Comparison of ENCODE assay signal across 2 cellular contexts in genomic region chr19:38291855-38292254, GRCh38.
TF ChIP-seq lines count a peak whose summit lies in the region.

No MANE protein-coding gene starts in this region.

TF ChIP-seq in IMR-90, 13 proteins besides CTCF, POLR2A, EP300 and RAD21:
- no peak for TF ChIP-seq RFX5 (IDR thresholded peaks at IDR 0.05; ENCODE audit: low read depth, low read length)
- no peak for TF ChIP-seq SMC3 (IDR thresholded peaks at IDR 0.05; ENCODE audit: low read depth, low read length)
- TF ChIP-seq BHLHE40 (IDR thresholded peaks at IDR 0.05; ENCODE audit: low read depth, low read length): no peak
- TF ChIP-seq FOS (IDR thresholded peaks at IDR 0.05; ENCODE audit: low read depth, low read length): no peak

TF ChIP-seq in K562, 482 proteins besides CTCF, POLR2A, EP300 and RAD21:
- TF ChIP-seq, protein P1, sequence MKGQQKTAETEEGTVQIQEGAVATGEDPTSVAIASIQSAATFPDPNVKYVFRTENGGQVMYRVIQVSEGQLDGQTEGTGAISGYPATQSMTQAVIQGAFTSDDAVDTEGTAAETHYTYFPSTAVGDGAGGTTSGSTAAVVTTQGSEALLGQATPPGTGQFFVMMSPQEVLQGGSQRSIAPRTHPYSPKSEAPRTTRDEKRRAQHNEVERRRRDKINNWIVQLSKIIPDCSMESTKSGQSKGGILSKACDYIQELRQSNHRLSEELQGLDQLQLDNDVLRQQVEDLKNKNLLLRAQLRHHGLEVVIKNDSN (CRISPR knock-in tag; IDR thresholded peaks at IDR 0.05): no peak
- TF ChIP-seq HIVEP1 (CRISPR knock-in tag; IDR thresholded peaks at IDR 0.05) (no peak), U2AF2 (optimal IDR thresholded peaks at IDR 0.05; ENCODE audit: low read depth, low read length) (no peak), MCM7 (IDR thresholded peaks at IDR 0.05) (no peak), CBX3 (IDR thresholded peaks at IDR 0.05; ENCODE audit: borderline replicate concordance in 1 of 2, low read length in 2 of 2) (no peak), ZNF408 (CRISPR knock-in tag; IDR thresholded peaks at IDR 0.05; ENCODE audit: low read depth) (no peak), TSC22D4 (tag; IDR thresholded peaks at IDR 0.05) (no peak), E2F6 (IDR thresholded peaks at IDR 0.05; ENCODE audit: borderline replicate concordance in 1 of 2, extremely low read depth in 1 of 2, insufficient read depth in 1 of 2, insufficient read length in 1 of 2, low read depth in 1 of 2, low read length in 1 of 2, poor library complexity in 1 of 2, severe bottlenecking in 1 of 2) (no peak), SETDB1 (IDR thresholded peaks at IDR 0.05; ENCODE audit: low read length) (no peak)
- TF ChIP-seq, protein P2, sequence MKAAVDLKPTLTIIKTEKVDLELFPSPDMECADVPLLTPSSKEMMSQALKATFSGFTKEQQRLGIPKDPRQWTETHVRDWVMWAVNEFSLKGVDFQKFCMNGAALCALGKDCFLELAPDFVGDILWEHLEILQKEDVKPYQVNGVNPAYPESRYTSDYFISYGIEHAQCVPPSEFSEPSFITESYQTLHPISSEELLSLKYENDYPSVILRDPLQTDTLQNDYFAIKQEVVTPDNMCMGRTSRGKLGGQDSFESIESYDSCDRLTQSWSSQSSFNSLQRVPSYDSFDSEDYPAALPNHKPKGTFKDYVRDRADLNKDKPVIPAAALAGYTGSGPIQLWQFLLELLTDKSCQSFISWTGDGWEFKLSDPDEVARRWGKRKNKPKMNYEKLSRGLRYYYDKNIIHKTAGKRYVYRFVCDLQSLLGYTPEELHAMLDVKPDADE (conservative IDR thresholded peaks at IDR 0.05; ENCODE audit: control insufficient read depth, low read depth, low read length): no peak
